ENCODE assay signal across 8 cellular contexts in the genomic region with DNA sequence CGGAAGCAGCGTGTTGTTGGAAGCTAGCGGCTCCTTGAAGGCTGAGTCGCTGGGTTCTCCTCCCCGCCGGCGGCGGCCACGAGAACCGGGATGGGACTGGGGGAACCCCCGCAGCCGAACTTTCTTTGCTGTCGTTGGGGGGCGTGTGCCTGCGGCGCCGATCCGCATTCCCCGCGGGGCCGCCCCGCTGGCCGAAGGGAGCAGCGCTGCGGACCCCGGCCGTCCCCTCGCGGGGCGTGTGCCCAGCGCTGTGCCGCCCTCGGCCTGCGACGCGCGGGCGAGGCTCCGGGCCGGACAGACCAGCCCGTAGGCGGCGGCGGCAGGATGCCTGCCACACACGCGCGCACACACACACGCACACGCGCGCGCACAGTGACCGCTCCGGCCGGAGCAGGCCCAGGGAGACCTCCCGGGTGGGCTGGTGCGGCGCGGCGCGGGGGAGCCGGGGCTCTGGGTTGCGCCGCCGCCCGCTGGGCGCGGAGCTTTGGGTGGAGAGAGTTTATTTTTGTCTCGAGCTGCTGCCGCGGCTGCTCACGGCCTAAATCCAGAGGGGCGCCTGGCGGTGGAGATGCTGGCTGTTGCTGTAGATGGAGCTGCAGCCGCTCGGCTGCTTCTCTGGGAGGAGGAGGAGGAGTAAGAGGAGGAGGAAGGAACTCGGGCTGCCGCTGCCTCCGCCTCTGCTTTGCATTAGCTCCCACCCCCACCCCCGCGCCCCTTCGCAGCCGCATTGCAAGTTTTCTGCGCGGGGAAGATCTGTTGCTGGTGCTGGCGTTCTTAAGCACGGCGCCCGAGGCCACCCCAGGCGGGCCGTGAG. TPM values are rescaled to one million over a fixed set of nuclear protein-coding genes. Genes with fewer than 3 reads are reported as not detected.
DNase-seq lines count a peak whose midpoint lies in the region; ATAC-seq and TF ChIP-seq lines count a peak whose summit lies in the region.

A gene with protein sequence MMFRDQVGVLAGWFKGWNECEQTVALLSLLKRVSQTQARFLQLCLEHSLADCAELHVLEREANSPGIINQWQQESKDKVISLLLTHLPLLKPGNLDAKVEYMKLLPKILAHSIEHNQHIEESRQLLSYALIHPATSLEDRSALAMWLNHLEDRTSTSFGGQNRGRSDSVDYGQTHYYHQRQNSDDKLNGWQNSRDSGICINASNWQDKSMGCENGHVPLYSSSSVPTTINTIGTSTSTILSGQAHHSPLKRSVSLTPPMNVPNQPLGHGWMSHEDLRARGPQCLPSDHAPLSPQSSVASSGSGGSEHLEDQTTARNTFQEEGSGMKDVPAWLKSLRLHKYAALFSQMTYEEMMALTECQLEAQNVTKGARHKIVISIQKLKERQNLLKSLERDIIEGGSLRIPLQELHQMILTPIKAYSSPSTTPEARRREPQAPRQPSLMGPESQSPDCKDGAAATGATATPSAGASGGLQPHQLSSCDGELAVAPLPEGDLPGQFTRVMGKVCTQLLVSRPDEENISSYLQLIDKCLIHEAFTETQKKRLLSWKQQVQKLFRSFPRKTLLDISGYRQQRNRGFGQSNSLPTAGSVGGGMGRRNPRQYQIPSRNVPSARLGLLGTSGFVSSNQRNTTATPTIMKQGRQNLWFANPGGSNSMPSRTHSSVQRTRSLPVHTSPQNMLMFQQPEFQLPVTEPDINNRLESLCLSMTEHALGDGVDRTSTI (plus strand): TSS at position 719 of the 814 bp plus-strand sequence. CDS start 789 bp downstream, outside the sequence.

- H3K36me3 ChIP-seq in RWPE2 (ENCODE audit: low read depth): peaks cover 19% of the 10 kb centered on the region
- H3K36me3 ChIP-seq in tibial artery: no peaks in the 10 kb centered on the region

- peak within 1 kb of the TSS; percentile 94 for H3K4me3 Mint-ChIP-seq in activated naive CD4-positive, alpha-beta T cell treated with anti-CD3 and anti-CD28 coated beads for 36 hours
- peak within 1 kb of the TSS; percentile 97 for H3K4me3 Mint-ChIP-seq in neural crest cell

- CTCF ChIA-PET in activated naive CD4-positive, alpha-beta T cell treated with anti-CD3 and anti-CD28 coated beads for 36 hours (lab: Charles Lee): interaction anchor here (0.7 to 8.4 kb wide), 24 partner anchors 10 to 315 kb away, joined by 3 to 217 read pairs (median 4); a partner anchor contains a TSS

- H3K9me3 Mint-ChIP-seq in activated naive CD4-positive, alpha-beta T cell treated with anti-CD3 and anti-CD28 coated beads for 36 hours: no peaks in the 10 kb centered on the region
- H3K9me3 Mint-ChIP-seq in neural crest cell: no peaks in the 10 kb centered on the region

- intact Hi-C loops in activated naive CD4-positive, alpha-beta T cell treated with anti-CD3 and anti-CD28 coated beads for 36 hours (cut with micrococcal nuclease): loop anchor here (1.0 to 5.0 kb wide), 7 partner anchors 61 to 461 kb away; a partner anchor contains a TSS
- intact Hi-C loops in tibial artery (cut with DNase I; ENCODE audit: low total_unique reads): loop anchor here (5.0 kb wide), 1 partner anchor 126 kb away; no protein-coding TSS in a partner anchor

- peak; percentile 56 for TF ChIP-seq CTCF in RWPE2 (IDR thresholded peaks at IDR 0.05; ENCODE audit: poor library complexity, severe bottlenecking)
- TF ChIP-seq CTCF in foreskin keratinocyte (conservative IDR thresholded peaks at IDR 0.05): peak; percentile 66
- TF ChIP-seq CTCF in neural crest cell (conservative IDR thresholded peaks at IDR 0.05): peak; percentile 53
- peak; percentile 52 to 55 for TF ChIP-seq CTCF in tibial artery (IDR thresholded peaks at IDR 0.05)

- DNase-seq in D341Med (ENCODE audit: low spot score): peak; percentile 74
- peak in 69 of 76 experiments; percentile 10 to 75 (median 50) for DNase-seq in HUDEP-2 (lab: John Stamatoyannopoulos, UW; ENCODE audit: unreplicated experiment in 76 of 76)
- peak; percentile 89 for DNase-seq in RWPE2 (ENCODE audit: low spot score)
- peak; percentile 75 for DNase-seq in activated naive CD4-positive, alpha-beta T cell treated with anti-CD3 and anti-CD28 coated beads for 36 hours
- DNase-seq in foreskin keratinocyte: peak; percentile 57 to 78
- DNase-seq in neural crest cell (ENCODE audit: low read depth, low spot score): peak; percentile 53
- peak; percentile 85 to 91 for DNase-seq in tibial artery

- H3K36me3 Mint-ChIP-seq in activated naive CD4-positive, alpha-beta T cell treated with anti-CD3 and anti-CD28 coated beads for 36 hours (ENCODE audit: low read depth): peaks cover 2% of the 10 kb centered on the region
- no peaks in the 10 kb centered on the region for H3K36me3 Mint-ChIP-seq in neural crest cell (ENCODE audit: low read depth)

- ATAC-seq in GM21360 (IDR thresholded peaks at IDR 0.05; ENCODE audit: unreplicated experiment): peak; percentile 35
- ATAC-seq in RWPE2 (ENCODE audit: low read depth): peak; percentile 45
- peak; percentile 27 for ATAC-seq in foreskin keratinocyte

- H3K4me1 ChIP-seq in RWPE2 (ENCODE audit: insufficient read depth, poor library complexity, severe bottlenecking) (peaks cover 35% of the 10 kb centered on the region), foreskin keratinocyte (peaks cover 28% of the 10 kb centered on the region), tibial artery (peaks cover 0 to 37% (median 7%) of the 10 kb centered on the region in 4 donors)

- H3K4me3 ChIP-seq in RWPE2 (ENCODE audit: severe bottlenecking) (peak within 1 kb of the TSS; percentile 88), tibial artery (peak within 1 kb of the TSS; percentile 86 to 91)

- no peaks in the 10 kb centered on the region for H3K9me3 ChIP-seq in RWPE2 (ENCODE audit: severe bottlenecking)
- H3K9me3 ChIP-seq in tibial artery: no peaks in the 10 kb centered on the region

- H3K27me3 Mint-ChIP-seq in activated naive CD4-positive, alpha-beta T cell treated with anti-CD3 and anti-CD28 coated beads for 36 hours (ENCODE audit: low read depth): no peaks in the 10 kb centered on the region
- H3K27me3 Mint-ChIP-seq in neural crest cell (ENCODE audit: low read depth): peaks cover 39% of the 10 kb centered on the region

- H3K4me1 Mint-ChIP-seq in activated naive CD4-positive, alpha-beta T cell treated with anti-CD3 and anti-CD28 coated beads for 36 hours (ENCODE audit: low read depth): peaks cover 26% of the 10 kb centered on the region
- peaks cover 22% of the 10 kb centered on the region for H3K4me1 Mint-ChIP-seq in neural crest cell

- peak within 1 kb of the TSS; percentile 79 for H3K27ac Mint-ChIP-seq in activated naive CD4-positive, alpha-beta T cell treated with anti-CD3 and anti-CD28 coated beads for 36 hours
- no peak within 1 kb of the TSS for H3K27ac Mint-ChIP-seq in neural crest cell (ENCODE audit: unreplicated experiment)

- H3K27me3 ChIP-seq in RWPE2 (ENCODE audit: insufficient read depth, poor library complexity, severe bottlenecking) (no peaks in the 10 kb centered on the region), foreskin keratinocyte (no peaks in the 10 kb centered on the region), tibial artery (no peaks in the 10 kb centered on the region)

- H3K27ac ChIP-seq in RWPE2 (ENCODE audit: poor library complexity, severe bottlenecking) (peak within 1 kb of the TSS; percentile 89), foreskin keratinocyte (peak within 1 kb of the TSS; percentile 86), tibial artery (peak within 1 kb of the TSS; percentile 94 to 99)

RNA-seq across cellular contexts. Expression of the gene that starts here (rescaled TPM):
- 1 to 10 TPM; 4.7 to 4.9 TPM for total RNA-seq in activated naive CD4-positive, alpha-beta T cell treated with anti-CD3 and anti-CD28 coated beads for 36 hours
- total RNA-seq in foreskin keratinocyte (14.8 TPM in 2 replicates), neural crest cell (3.0 and 4.7 TPM in 2 replicates)
- 4.4 and 4.6 TPM in 2 replicates for polyA plus RNA-seq in foreskin keratinocyte

Comparison
In these comparisons a context has a peak if more than half of its experiments do, and no peak if none do; other contexts are left out.
1. Peak in every context shown above with its lines: DNase-seq, ATAC-seq, H3K4me3 ChIP-seq and H3K27ac ChIP-seq.